In genomic region chr20:57420571-57421257, GRCh38 we compare ENCODE assay signal across 27 cellular contexts. TPM values are rescaled to one million over a fixed set of nuclear protein-coding genes. Genes with fewer than 3 reads are reported as not detected.
A peak's percentile ranks its signal among the peaks of the same experiment; 100 is the strongest.
DNase-seq lines count a peak whose midpoint lies in the region; ATAC-seq and TF ChIP-seq lines count a peak whose summit lies in the region.
"Had no signal": no experiment of that assay in that cellular context is flagged by ENCODE, and none has a peak within 500 bp of the region (broad histone marks: within the 10 kb centered on the region; RNA-seq: fewer than 3 reads in every experiment).

No MANE protein-coding gene starts in this region.

- no peaks in the 10 kb centered on the region for H3K36me3 ChIP-seq in upper lobe of right lung
- H3K36me3 ChIP-seq: breast epithelium, lower lobe of right lung, upper lobe of left lung had no signal

- no peak for TF ChIP-seq POLR2A in erythroblast (IDR thresholded peaks at IDR 0.05; ENCODE audit: low read length)

- peak; percentile 21 to 34 for ATAC-seq in natural killer cell treated with Interleukin-12 subunit alpha and Interleukin-12 subunit beta and Interleukin-15 and Interleukin-18, amount 100 ng/mL, for 72 hours
- ATAC-seq in natural killer cell (no peak), upper lobe of right lung (peak; percentile 6)
- ATAC-seq: activated CD4-positive, alpha-beta T cell treated with anti-CD3 and anti-CD28 coated beads for 36 hours; naive thymus-derived CD4-positive, alpha-beta T cell had no signal

- no peaks in the 10 kb centered on the region for H3K4me1 ChIP-seq in upper lobe of right lung
- H3K4me1 ChIP-seq: breast epithelium, lower lobe of right lung, psoas muscle had no signal

- TF ChIP-seq CTCF in natural killer cell (IDR thresholded peaks at IDR 0.05) (no peak), upper lobe of right lung (IDR thresholded peaks at IDR 0.05) (no peak)

- no peak for DNase-seq in natural killer cell treated with Interleukin-12 subunit alpha and Interleukin-12 subunit beta and Interleukin-15 and Interleukin-18, amount 100 ng/mL, for 72 hours (ENCODE audit: low spot score)
- DNase-seq in natural killer cell (no peak), NCI-H1436 treated with DMSO at 0.1 percent for 48 hours (lab: John Stamatoyannopoulos, UW) (peak; percentile 26), erythroblast (lab: John Stamatoyannopoulos, UW) (peak; percentile 53 to 56), upper lobe of right lung (no peak), head of caudate nucleus (no peak), hypothalamus (lab: John Stamatoyannopoulos, UW) (no peak)
- DNase-seq: activated CD4-positive, alpha-beta T cell treated with anti-CD3 and anti-CD28 coated beads for 36 hours; activated effector memory CD4-positive, alpha-beta T cell treated with Interleukin-2 at 50 U/mL for 16 hours; activated naive CD8-positive, alpha-beta T cell treated with anti-CD3 and anti-CD28 coated beads for 36 hours; activated T-cell treated with anti-CD3 and anti-CD28 coated beads, Interleukin-2, amount 50 U/mL, for 1 hour; anterior cingulate cortex; C1 segment of cervical spinal cord; DMS79 treated with DMSO at 0.1 percent for 48 hours; HFFc6; islet precursor cell; lower lobe of right lung; midbrain; naive thymus-derived CD4-positive, alpha-beta T cell; NCI-H1048; NCI-H187; NCI-H2227 treated with DMSO at 0.1 percent for 48 hours; stimulated activated CD4-positive, alpha-beta T cell treated with anti-CD3 and anti-CD28 coated beads, Interleukin-4, amount 100 ng/mL, for 24 hours; SW 1271 had no signal

- no peaks in the 10 kb centered on the region for H3K9me3 Mint-ChIP-seq in natural killer cell treated with Interleukin-12 subunit alpha and Interleukin-12 subunit beta and Interleukin-15 and Interleukin-18, amount 100 ng/mL, for 72 hours
- H3K9me3 Mint-ChIP-seq in natural killer cell, result no peaks in the 10 kb centered on the region
- H3K9me3 Mint-ChIP-seq: activated naive CD8-positive, alpha-beta T cell treated with anti-CD3 and anti-CD28 coated beads for 36 hours; HFFc6 had no signal

- peaks cover 9 to 14% of the 10 kb centered on the region in 2 donors for H3K4me1 Mint-ChIP-seq in natural killer cell treated with Interleukin-12 subunit alpha and Interleukin-12 subunit beta and Interleukin-15 and Interleukin-18, amount 100 ng/mL, for 72 hours (ENCODE audit: low read depth in 2 of 2)
- peaks cover 13 to 30% of the 10 kb centered on the region in 2 donors for H3K4me1 Mint-ChIP-seq in natural killer cell

- intact Hi-C loops in natural killer cell (cut with micrococcal nuclease), result no loop called here
- intact Hi-C loops in upper lobe of right lung (cut with DNase I), result no loop called here
- intact Hi-C loops in head of caudate nucleus (cut with DNase I), result no loop called here

- no peaks in the 10 kb centered on the region for H3K27me3 ChIP-seq in upper lobe of right lung
- H3K27me3 ChIP-seq: upper lobe of left lung had no signal

- no peak overlapping the region for H3K4me3 ChIP-seq in upper lobe of right lung
- H3K4me3 ChIP-seq: breast epithelium, lower lobe of right lung, psoas muscle, upper lobe of left lung had no signal

- H3K27ac Mint-ChIP-seq in natural killer cell treated with Interleukin-12 subunit alpha and Interleukin-12 subunit beta and Interleukin-15 and Interleukin-18, amount 100 ng/mL, for 72 hours, result no peak overlapping the region
- H3K27ac Mint-ChIP-seq in natural killer cell, result no peak overlapping the region
- H3K27ac Mint-ChIP-seq: activated CD4-positive, alpha-beta T cell treated with anti-CD3 and anti-CD28 coated beads for 36 hours; activated naive CD8-positive, alpha-beta T cell treated with anti-CD3 and anti-CD28 coated beads for 36 hours; HFFc6 had no signal

- no peaks in the 10 kb centered on the region for H3K36me3 Mint-ChIP-seq in natural killer cell treated with Interleukin-12 subunit alpha and Interleukin-12 subunit beta and Interleukin-15 and Interleukin-18, amount 100 ng/mL, for 72 hours
- H3K36me3 Mint-ChIP-seq in natural killer cell, result no peaks in the 10 kb centered on the region
- H3K36me3 Mint-ChIP-seq: activated naive CD8-positive, alpha-beta T cell treated with anti-CD3 and anti-CD28 coated beads for 36 hours; naive thymus-derived CD4-positive, alpha-beta T cell had no signal

- no peaks in the 10 kb centered on the region for H3K27me3 Mint-ChIP-seq in natural killer cell treated with Interleukin-12 subunit alpha and Interleukin-12 subunit beta and Interleukin-15 and Interleukin-18, amount 100 ng/mL, for 72 hours
- no peaks in the 10 kb centered on the region for H3K27me3 Mint-ChIP-seq in natural killer cell (ENCODE audit: low read depth in 2 of 2)
- H3K27me3 Mint-ChIP-seq: activated CD4-positive, alpha-beta T cell treated with anti-CD3 and anti-CD28 coated beads for 36 hours; activated naive CD8-positive, alpha-beta T cell treated with anti-CD3 and anti-CD28 coated beads for 36 hours had no signal

- no peak overlapping the region for H3K4me3 Mint-ChIP-seq in natural killer cell treated with Interleukin-12 subunit alpha and Interleukin-12 subunit beta and Interleukin-15 and Interleukin-18, amount 100 ng/mL, for 72 hours
- H3K4me3 Mint-ChIP-seq in natural killer cell, result no peak overlapping the region
- H3K4me3 Mint-ChIP-seq: activated CD4-positive, alpha-beta T cell treated with anti-CD3 and anti-CD28 coated beads for 36 hours; activated naive CD8-positive, alpha-beta T cell treated with anti-CD3 and anti-CD28 coated beads for 36 hours; HFFc6; naive thymus-derived CD4-positive, alpha-beta T cell had no signal

- H3K27ac ChIP-seq in upper lobe of right lung, result no peak overlapping the region
- H3K27ac ChIP-seq: breast epithelium, lower lobe of right lung, psoas muscle, upper lobe of left lung had no signal

- no peaks in the 10 kb centered on the region for H3K9me3 ChIP-seq in upper lobe of right lung
- H3K9me3 ChIP-seq: breast epithelium, lower lobe of right lung, psoas muscle, upper lobe of left lung had no signal

RNA-seq across cellular contexts. Expression of gene RBM38, which starts 29.5 kb away (rescaled TPM):
- total RNA-seq in natural killer cell treated with Interleukin-12 subunit alpha and Interleukin-12 subunit beta and Interleukin-15 and Interleukin-18, amount 100 ng/mL, for 72 hours, result 10 to 100 TPM; 18.3 to 29.2 TPM
- 100 to 1,000 TPM; 217 to 392 (median 264) TPM for total RNA-seq in natural killer cell
- 13.4 TPM for total RNA-seq in upper lobe of right lung

Comparison
In these comparisons a context has a peak if more than half of its experiments do, and no peak if none do; other contexts are left out.
1. ATAC-seq: peak in natural killer cell treated with Interleukin-12 subunit alpha and Interleukin-12 subunit beta and Interleukin-15 and Interleukin-18, amount 100 ng/mL, for 72 hours (2 of 2) and upper lobe of right lung (single experiment); none in natural killer cell (0 of 3).
2. RNA of gene RBM38, which starts 29.5 kb away (total RNA-seq): 217 to 392 TPM in natural killer cell; 18.3 to 29.2 TPM in natural killer cell treated with Interleukin-12 subunit alpha and Interleukin-12 subunit beta and Interleukin-15 and Interleukin-18, amount 100 ng/mL, for 72 hours and 13.4 TPM in upper lobe of right lung (single experiment); every median in the first group is over 4 times any median in the second.
3. DNase-seq: peak in NCI-H1436 treated with DMSO at 0.1 percent for 48 hours (single experiment) and erythroblast (2 of 2); none in natural killer cell treated with Interleukin-12 subunit alpha and Interleukin-12 subunit beta and Interleukin-15 and Interleukin-18, amount 100 ng/mL, for 72 hours (single experiment), natural killer cell (single experiment), upper lobe of right lung (single experiment), head of caudate nucleus (0 of 42) and hypothalamus (0 of 51).